Comparison of ENCODE assay signal across 1 cellular context in the genomic region with DNA sequence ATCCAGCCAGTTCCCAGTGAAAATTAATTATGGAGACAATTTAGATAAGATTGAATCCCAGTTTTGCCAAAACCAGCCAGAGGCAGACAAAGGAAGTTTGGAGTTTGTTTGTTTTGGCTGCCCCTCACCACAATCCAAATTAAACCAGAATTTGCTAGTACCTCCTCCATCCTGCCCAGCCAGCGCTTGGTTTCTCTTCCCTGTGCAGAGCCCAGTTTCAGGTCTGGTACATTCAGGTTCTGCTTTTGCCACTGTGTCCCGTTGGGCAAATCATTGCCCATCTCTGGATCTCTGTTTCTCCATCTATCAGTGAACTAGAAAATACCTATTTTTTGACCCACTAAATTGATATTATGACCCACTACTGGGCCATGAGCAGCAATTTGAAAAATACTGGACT.
TF ChIP-seq lines count a peak whose summit lies in the region.

No MANE protein-coding gene starts in this region.

TF ChIP-seq in GM23338, 12 proteins besides CTCF, POLR2A, EP300 and RAD21 (continued from another document):
- TF ChIP-seq, protein P1, sequence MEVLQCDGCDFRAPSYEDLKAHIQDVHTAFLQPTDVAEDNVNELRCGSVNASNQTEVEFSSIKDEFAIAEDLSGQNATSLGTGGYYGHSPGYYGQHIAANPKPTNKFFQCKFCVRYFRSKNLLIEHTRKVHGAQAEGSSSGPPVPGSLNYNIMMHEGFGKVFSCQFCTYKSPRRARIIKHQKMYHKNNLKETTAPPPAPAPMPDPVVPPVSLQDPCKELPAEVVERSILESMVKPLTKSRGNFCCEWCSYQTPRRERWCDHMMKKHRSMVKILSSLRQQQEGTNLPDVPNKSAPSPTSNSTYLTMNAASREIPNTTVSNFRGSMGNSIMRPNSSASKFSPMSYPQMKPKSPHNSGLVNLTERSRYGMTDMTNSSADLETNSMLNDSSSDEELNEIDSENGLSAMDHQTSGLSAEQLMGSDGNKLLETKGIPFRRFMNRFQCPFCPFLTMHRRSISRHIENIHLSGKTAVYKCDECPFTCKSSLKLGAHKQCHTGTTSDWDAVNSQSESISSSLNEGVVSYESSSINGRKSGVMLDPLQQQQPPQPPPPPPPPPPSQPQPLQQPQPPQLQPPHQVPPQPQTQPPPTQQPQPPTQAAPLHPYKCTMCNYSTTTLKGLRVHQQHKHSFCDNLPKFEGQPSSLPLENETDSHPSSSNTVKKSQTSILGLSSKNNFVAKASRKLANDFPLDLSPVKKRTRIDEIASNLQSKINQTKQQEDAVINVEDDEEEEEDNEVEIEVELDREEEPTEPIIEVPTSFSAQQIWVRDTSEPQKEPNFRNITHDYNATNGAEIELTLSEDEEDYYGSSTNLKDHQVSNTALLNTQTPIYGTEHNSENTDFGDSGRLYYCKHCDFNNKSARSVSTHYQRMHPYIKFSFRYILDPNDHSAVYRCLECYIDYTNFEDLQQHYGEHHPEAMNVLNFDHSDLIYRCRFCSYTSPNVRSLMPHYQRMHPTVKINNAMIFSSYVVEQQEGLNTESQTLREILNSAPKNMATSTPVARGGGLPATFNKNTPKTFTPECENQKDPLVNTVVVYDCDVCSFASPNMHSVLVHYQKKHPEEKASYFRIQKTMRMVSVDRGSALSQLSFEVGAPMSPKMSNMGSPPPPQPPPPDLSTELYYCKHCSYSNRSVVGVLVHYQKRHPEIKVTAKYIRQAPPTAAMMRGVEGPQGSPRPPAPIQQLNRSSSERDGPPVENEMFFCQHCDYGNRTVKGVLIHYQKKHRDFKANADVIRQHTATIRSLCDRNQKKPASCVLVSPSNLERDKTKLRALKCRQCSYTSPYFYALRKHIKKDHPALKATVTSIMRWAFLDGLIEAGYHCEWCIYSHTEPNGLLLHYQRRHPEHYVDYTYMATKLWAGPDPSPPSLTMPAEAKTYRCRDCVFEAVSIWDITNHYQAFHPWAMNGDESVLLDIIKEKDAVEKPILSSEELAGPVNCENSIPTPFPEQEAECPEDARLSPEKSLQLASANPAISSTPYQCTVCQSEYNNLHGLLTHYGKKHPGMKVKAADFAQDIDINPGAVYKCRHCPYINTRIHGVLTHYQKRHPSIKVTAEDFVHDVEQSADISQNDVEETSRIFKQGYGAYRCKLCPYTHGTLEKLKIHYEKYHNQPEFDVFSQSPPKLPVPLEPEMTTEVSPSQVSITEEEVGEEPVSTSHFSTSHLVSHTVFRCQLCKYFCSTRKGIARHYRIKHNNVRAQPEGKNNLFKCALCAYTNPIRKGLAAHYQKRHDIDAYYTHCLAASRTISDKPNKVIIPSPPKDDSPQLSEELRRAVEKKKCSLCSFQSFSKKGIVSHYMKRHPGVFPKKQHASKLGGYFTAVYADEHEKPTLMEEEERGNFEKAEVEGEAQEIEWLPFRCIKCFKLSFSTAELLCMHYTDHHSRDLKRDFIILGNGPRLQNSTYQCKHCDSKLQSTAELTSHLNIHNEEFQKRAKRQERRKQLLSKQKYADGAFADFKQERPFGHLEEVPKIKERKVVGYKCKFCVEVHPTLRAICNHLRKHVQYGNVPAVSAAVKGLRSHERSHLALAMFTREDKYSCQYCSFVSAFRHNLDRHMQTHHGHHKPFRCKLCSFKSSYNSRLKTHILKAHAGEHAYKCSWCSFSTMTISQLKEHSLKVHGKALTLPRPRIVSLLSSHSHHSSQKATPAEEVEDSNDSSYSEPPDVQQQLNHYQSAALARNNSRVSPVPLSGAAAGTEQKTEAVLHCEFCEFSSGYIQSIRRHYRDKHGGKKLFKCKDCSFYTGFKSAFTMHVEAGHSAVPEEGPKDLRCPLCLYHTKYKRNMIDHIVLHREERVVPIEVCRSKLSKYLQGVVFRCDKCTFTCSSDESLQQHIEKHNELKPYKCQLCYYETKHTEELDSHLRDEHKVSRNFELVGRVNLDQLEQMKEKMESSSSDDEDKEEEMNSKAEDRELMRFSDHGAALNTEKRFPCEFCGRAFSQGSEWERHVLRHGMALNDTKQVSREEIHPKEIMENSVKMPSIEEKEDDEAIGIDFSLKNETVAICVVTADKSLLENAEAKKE (CRISPR knock-in tag; IDR thresholded peaks at IDR 0.05) = no peak
TF ChIP-seq in GM23338: peak in this region for 0.
